21 cellular contexts compared by ENCODE assay signal in genomic region chr5:119017999-119018398, GRCh38.
"Had no signal": no experiment of that assay in that cellular context is flagged by ENCODE, and none has a peak within 500 bp of the region (broad histone marks: within the 10 kb centered on the region; RNA-seq: fewer than 3 reads in every experiment).

No MANE protein-coding gene starts in this region.

- H3K4me3 ChIP-seq: coronary artery, esophagus squamous epithelium, gastroesophageal sphincter, heart left ventricle, lung, neural progenitor cell, sigmoid colon, upper lobe of left lung had no signal

- H3K4me2 ChIP-seq: neural progenitor cell had no signal

- H2AFZ ChIP-seq: neural progenitor cell had no signal

- H3K36me3 ChIP-seq: esophagus squamous epithelium, gastroesophageal sphincter, heart left ventricle, neural progenitor cell, sigmoid colon, upper lobe of left lung had no signal

- H3K4me1 ChIP-seq: esophagus squamous epithelium, gastroesophageal sphincter, neural progenitor cell, sigmoid colon, upper lobe of left lung had no signal

- DNase-seq: activated CD4-positive, alpha-beta memory T cell treated with anti-CD3 and anti-CD28 coated beads, Interleukin-2, amount 10 ng/mL, durations not matched to agents 7 days and 5 days; activated CD4-positive, alpha-beta T cell treated with anti-CD3 and anti-CD28 coated beads, Interleukin-2, amount 10 ng/mL, durations not matched to agents 24 days and 14 days; activated effector memory CD4-positive, alpha-beta T cell treated with Interleukin-2 at 50 U/mL for 16 hours; activated naive CD4-positive, alpha-beta T cell treated with anti-CD3 and anti-CD28 coated beads for 36 hours; activated naive CD8-positive, alpha-beta T cell treated with anti-CD3 and anti-CD28 coated beads, Interleukin-2, amount 10 ng/mL, durations not matched to agents 7 days and 5 days; activated T-cell treated with anti-CD3 and anti-CD28 coated beads, Interleukin-2, amount 50 U/mL, for 72 hours; amygdala; cerebellar nuclear complex; esophagus squamous epithelium; heart left ventricle; naive thymus-derived CD8-positive, alpha-beta T cell; retina; sigmoid colon; stimulated activated CD4-positive, alpha-beta T cell treated with anti-CD3 and anti-CD28 coated beads, Interleukin-4, amount 100 ng/mL, for 1 hour; stimulated activated naive CD8-positive, alpha-beta T cell treated with anti-CD3 and anti-CD28 coated beads, Interleukin-15, Interleukin-2, amounts not matched to agents 100 U/mL and 50 U/mL, for 24 hours; upper lobe of left lung had no signal

- H3K27ac ChIP-seq: coronary artery, esophagus squamous epithelium, gastroesophageal sphincter, heart left ventricle, neural progenitor cell, sigmoid colon, upper lobe of left lung had no signal

- ATAC-seq: activated CD4-positive, CD25-positive, alpha-beta regulatory T cell treated with anti-CD3 and anti-CD28 coated beads, Interleukin-2, amount 50 U/mL, for 24 hours; activated T-cell treated with anti-CD3 and anti-CD28 coated beads, Interleukin-2, amount 50 U/mL, for 72 hours; gastroesophageal sphincter; heart left ventricle; naive thymus-derived CD8-positive, alpha-beta T cell; stimulated activated naive CD8-positive, alpha-beta T cell treated with anti-CD3 and anti-CD28 coated beads, Interleukin-15, Interleukin-2, amounts not matched to agents 100 U/mL and 50 U/mL, for 24 hours had no signal

- H3K9me3 ChIP-seq: esophagus squamous epithelium, gastroesophageal sphincter, heart left ventricle, sigmoid colon, upper lobe of left lung had no signal
